In the genomic region with DNA sequence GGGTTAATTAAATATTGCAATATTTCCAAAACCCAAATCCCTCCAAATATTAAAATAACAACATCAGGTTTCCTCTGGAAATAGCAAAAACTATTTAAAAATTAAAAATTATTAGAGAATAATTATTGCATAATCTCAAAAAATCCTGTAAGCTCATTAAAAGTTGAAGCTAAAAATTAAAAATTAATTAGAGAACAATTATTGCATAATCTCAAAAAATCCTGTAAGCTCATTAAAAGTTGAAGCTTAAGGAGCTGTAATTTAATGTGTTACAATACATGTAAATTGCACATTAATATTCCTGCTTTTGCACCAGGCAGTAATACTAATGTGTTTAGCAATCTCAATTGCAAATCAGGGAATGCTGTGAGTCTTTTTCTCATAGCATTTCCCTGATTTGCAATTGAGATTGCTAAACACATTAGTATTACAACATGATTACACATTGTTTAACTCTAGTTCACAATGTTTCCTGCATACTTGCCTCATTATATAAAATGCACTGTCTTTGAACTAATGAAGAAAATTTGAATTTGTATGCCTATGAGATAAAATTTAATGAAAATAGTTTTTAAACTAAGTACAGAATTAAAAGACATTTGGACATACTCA, we compare ENCODE assay signal across 13 cellular contexts.
"Had no signal": no experiment of that assay in that cellular context is flagged by ENCODE, and none has a peak within 500 bp of the region (broad histone marks: within the 10 kb centered on the region; RNA-seq: fewer than 3 reads in every experiment).

No MANE protein-coding gene starts in this region.

- DNase-seq: activated CD4-positive, alpha-beta memory T cell treated with anti-CD3 and anti-CD28 coated beads for 36 hours; activated CD4-positive, alpha-beta T cell treated with anti-CD3 and anti-CD28 coated beads for 36 hours; activated effector memory CD4-positive, alpha-beta T cell treated with Interleukin-2 at 50 U/mL for 16 hours; activated naive CD4-positive, alpha-beta T cell treated with anti-CD3 and anti-CD28 coated beads, Interleukin-2, amount 50 U/mL, for 16 hours; activated T-cell treated with anti-CD3 and anti-CD28 coated beads, Interleukin-2, amount 50 U/mL, for 4 hours; adrenal gland; effector memory CD8-positive, alpha-beta T cell; hippocampal formation; nucleus accumbens; posterior cingulate gyrus; T-helper 17 cell had no signal

- H3K27me3 ChIP-seq: adrenal gland, suprapubic skin had no signal

- H3K27ac ChIP-seq: adrenal gland, suprapubic skin had no signal

- H3K4me3 ChIP-seq: adrenal gland, smooth muscle cell, suprapubic skin had no signal

- H3K36me3 ChIP-seq: adrenal gland, suprapubic skin had no signal

- H3K4me1 ChIP-seq: adrenal gland, suprapubic skin had no signal

- H3K9me3 ChIP-seq: adrenal gland, suprapubic skin had no signal
